In the genomic region with DNA sequence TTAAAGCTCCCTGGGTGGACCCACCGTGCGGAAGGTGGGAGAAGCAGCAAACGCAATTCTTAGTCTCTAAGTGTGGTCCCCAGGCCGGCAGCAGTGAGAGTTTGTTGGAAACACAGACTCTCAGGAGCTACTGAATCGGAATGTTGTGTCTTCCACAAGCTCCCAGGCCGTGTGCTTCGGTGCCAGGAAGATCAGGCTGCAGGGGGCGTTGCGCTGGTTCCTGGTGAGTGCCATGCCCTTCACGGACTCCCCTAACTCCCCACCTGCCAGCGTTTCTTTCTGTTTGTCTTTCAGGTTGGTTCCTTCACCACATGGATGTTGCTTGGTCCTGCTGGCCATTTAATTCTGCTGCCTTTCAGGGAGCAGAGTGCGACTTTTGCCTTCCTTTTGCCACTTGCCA, we compare ENCODE assay signal across 18 cellular contexts.
DNase-seq lines count a peak whose midpoint lies in the region; ATAC-seq and TF ChIP-seq lines count a peak whose summit lies in the region.
"Had no signal": no experiment of that assay in that cellular context is flagged by ENCODE, and none has a peak within 500 bp of the region (broad histone marks: within the 10 kb centered on the region; RNA-seq: fewer than 3 reads in every experiment).

No MANE protein-coding gene starts in this region.

- H3K9me3 Mint-ChIP-seq in H9: no peaks in the 10 kb centered on the region
- peaks cover 5% of the 10 kb centered on the region; the same call in 1 of the 2 replicates for H3K9me3 Mint-ChIP-seq in WTC11
- H3K9me3 Mint-ChIP-seq in neural progenitor cell: peaks cover 20% of the 10 kb centered on the region

- H3K79me2 ChIP-seq in H9 (ENCODE audit: insufficient read depth, low read length): no peaks in the 10 kb centered on the region
- no peaks in the 10 kb centered on the region for H3K79me2 ChIP-seq in neural progenitor cell (ENCODE audit: low read depth)

- H3K56ac ChIP-seq in H9 (ENCODE audit: insufficient read length, low read depth, low read length): no peak overlapping the region

- H3K27ac ChIP-seq in H9 (ENCODE audit: insufficient read length, low read depth, low read length) (no peak overlapping the region), neural progenitor cell (no peak overlapping the region), aorta (ENCODE audit: low read depth in 1 of 2, low read length in 2 of 2) (no peak overlapping the region), RWPE1 (no peak overlapping the region)
- H3K27ac ChIP-seq: A549, C4-2B had no signal

- no peak overlapping the region for H2BK120ac ChIP-seq in H9 (ENCODE audit: low read depth, low read length, poor library complexity, severe bottlenecking)

- H3K36me3 Mint-ChIP-seq in H9 (ENCODE audit: insufficient read depth in 1 of 3, low read depth in 3 of 3) (no peaks in the 10 kb centered on the region), WTC11 (no peaks in the 10 kb centered on the region), neural progenitor cell (no peaks in the 10 kb centered on the region)

- H3K4me3 ChIP-seq in neural progenitor cell: no peak overlapping the region
- H3K4me3 ChIP-seq in aorta (ENCODE audit: low read length in 2 of 2): no peak overlapping the region
- H3K4me3 ChIP-seq: A549, K562 had no signal

- peaks cover 16 to 27% of the 10 kb centered on the region in 2 experiments for H3K4me1 Mint-ChIP-seq in H9
- H3K4me1 Mint-ChIP-seq in WTC11: peaks cover 7% of the 10 kb centered on the region
- H3K4me1 Mint-ChIP-seq in neural progenitor cell: peaks cover 16% of the 10 kb centered on the region

- H3K9me3 ChIP-seq in H9 (ENCODE audit: control insufficient read depth, low read depth, low read length) (no peaks in the 10 kb centered on the region), neural progenitor cell (ENCODE audit: low read depth) (no peaks in the 10 kb centered on the region), aorta (ENCODE audit: control insufficient read depth, low read length) (no peaks in the 10 kb centered on the region)
- H3K9me3 ChIP-seq: A549 had no signal

- CTCF ChIA-PET in WTC11 (lab: Charles Lee) (interaction anchor here (0.8 to 1.7 kb wide), 7 partner anchors 9 to 155 kb away, joined by 3 to 5 read pairs (median 4); no protein-coding TSS in a partner anchor), RWPE1 (lab: Yijun Ruan, JAX) (no interaction called here)

- H4K5ac ChIP-seq in H9 (ENCODE audit: insufficient read length, low read depth, low read length): no peak overlapping the region

- peak overlapping the region in 1 of 3 experiments; percentile 37; a peak in 2 of 7 replicates for H3K27ac Mint-ChIP-seq in H9
- H3K27ac Mint-ChIP-seq in WTC11: no peak overlapping the region
- peak overlapping the region; percentile 30 for H3K27ac Mint-ChIP-seq in neural progenitor cell

- no peak overlapping the region for H2AFZ ChIP-seq in H9 (ENCODE audit: low read length)
- peak overlapping the region; percentile 6 for H2AFZ ChIP-seq in neural progenitor cell (replicated peaks)

- no peak overlapping the region for H4K91ac ChIP-seq in H9 (ENCODE audit: insufficient read length, low read depth, low read length)

- H3T11ph ChIP-seq in H9 (ENCODE audit: low read length): no peak overlapping the region

- no peaks in the 10 kb centered on the region for H3K36me3 ChIP-seq in neural progenitor cell
- H3K36me3 ChIP-seq in aorta (ENCODE audit: control insufficient read depth in 1 of 2, insufficient read depth in 2 of 2, low read length in 1 of 2): no peaks in the 10 kb centered on the region

- H2AK5ac ChIP-seq in H9 (ENCODE audit: insufficient read length, low read length): no peak overlapping the region

- H2BK12ac ChIP-seq in H9 (ENCODE audit: insufficient read length, low read depth, low read length): no peak overlapping the region

- H3K14ac ChIP-seq in H9 (ENCODE audit: insufficient read depth, low read length): no peak overlapping the region

- no peaks in the 10 kb centered on the region for H3F3A ChIP-seq in neural progenitor cell (ENCODE audit: low read depth)

- intact Hi-C loops in aorta (cut with DNase I): no loop called here

- DNase-seq in H9 (no peak), WTC11 (ENCODE audit: low spot score) (no peak), iPS-NIHi11 (ENCODE audit: low spot score) (peak; percentile 27), neural progenitor cell (ENCODE audit: low spot score) (no peak), NCI-H2029 treated with DMSO at 0.1 percent for 48 hours (lab: John Stamatoyannopoulos, UW) (no peak), aorta (no peak), RWPE1 (ENCODE audit: low spot score) (no peak)
- DNase-seq: HCEC 1CT, NCI-H1417 treated with DMSO at 0.1 percent for 48 hours, NCI-H1930, NCI-H2171 treated with DMSO at 0.1 percent for 48 hours, NCI-H510A, NCI-H82, SHP77 treated with DMSO at 0.1 percent for 48 hours had no signal

- H3K23me2 ChIP-seq in H9 (ENCODE audit: insufficient read length, low read depth, low read length, poor library complexity, severe bottlenecking): no peaks in the 10 kb centered on the region

- H2BK5ac ChIP-seq in H9 (ENCODE audit: insufficient read length, low read length): no peak overlapping the region

- ATAC-seq in WTC11 (peak; percentile 46), HG02870 (IDR thresholded peaks at IDR 0.05; ENCODE audit: unreplicated experiment) (no peak), aorta (ENCODE audit: low FRiP score) (no peak)
- ATAC-seq: A549, K562 had no signal

- no peak overlapping the region for H2BK15ac ChIP-seq in H9 (ENCODE audit: low read depth, low read length)

- H3K4me2 ChIP-seq in H9 (ENCODE audit: insufficient read depth, insufficient read length, low read length): no peak overlapping the region
- H3K4me2 ChIP-seq in neural progenitor cell: no peak overlapping the region
- H3K4me2 ChIP-seq: A549 had no signal

- H3K27me3 Mint-ChIP-seq in H9 (ENCODE audit: low read depth) (peaks cover 10% of the 10 kb centered on the region), WTC11 (ENCODE audit: low read depth) (peaks cover 6% of the 10 kb centered on the region), neural progenitor cell (ENCODE audit: insufficient read depth, low read depth) (peaks cover 4% of the 10 kb centered on the region)

- H3K4me3 Mint-ChIP-seq in H9 (no peak overlapping the region), WTC11 (no peak overlapping the region), neural progenitor cell (no peak overlapping the region)

- H3K4me1 ChIP-seq in H9 (ENCODE audit: insufficient read depth, low read length) (no peaks in the 10 kb centered on the region), neural progenitor cell (peaks cover 14% of the 10 kb centered on the region), aorta (ENCODE audit: control insufficient read depth in 1 of 2, insufficient read depth in 2 of 2, low read length in 2 of 2) (no peaks in the 10 kb centered on the region)
- H3K4me1 ChIP-seq: A549 had no signal

- H4K20me1 ChIP-seq in H9 (ENCODE audit: control insufficient read depth, insufficient read depth, insufficient read length) (no peaks in the 10 kb centered on the region), neural progenitor cell (ENCODE audit: low read depth) (no peaks in the 10 kb centered on the region)

- WGBS in H9 (ENCODE audit: extremely low coverage, insufficient read length, low lambda C conversion rate): no CpG with 5 or more reads among the region's 12 CpGs
- 93% methylated on average over 12 of the region's 12 CpGs for WGBS in aorta, 2 donors

- no peaks in the 10 kb centered on the region for H3K27me3 ChIP-seq in H9 (ENCODE audit: insufficient read depth, low read length)
- H3K27me3 ChIP-seq in neural progenitor cell: no peaks in the 10 kb centered on the region
- no peaks in the 10 kb centered on the region for H3K27me3 ChIP-seq in aorta (ENCODE audit: control insufficient read depth in 1 of 2, insufficient read depth in 2 of 2, low read length in 1 of 2)

- H3K79me1 ChIP-seq in H9 (ENCODE audit: insufficient read depth, low read depth, low read length, poor library complexity, severe bottlenecking): no peaks in the 10 kb centered on the region

- no peak overlapping the region for H3K23ac ChIP-seq in H9 (ENCODE audit: insufficient read length, low read depth, low read length)

- H3K9ac ChIP-seq in H9 (ENCODE audit: extremely low read depth, insufficient read length, low read length) (no peak overlapping the region), neural progenitor cell (no peak overlapping the region)

- no peak overlapping the region for H3K4ac ChIP-seq in H9 (ENCODE audit: low read depth, low read length)

- H2BK20ac ChIP-seq in H9 (ENCODE audit: low read depth, low read length, poor library complexity, severe bottlenecking): no peak overlapping the region

- no peak overlapping the region for H3K18ac ChIP-seq in H9 (ENCODE audit: insufficient read length, low read depth, low read length)

- peak; percentile 26; the same call in 1 of the 3 replicates for TF ChIP-seq CTCF in H9 (conservative IDR thresholded peaks at IDR 0.05)
- no peak for TF ChIP-seq CTCF in WTC11 (IDR thresholded peaks at IDR 0.05)
- peak; percentile 10 for TF ChIP-seq CTCF in neural progenitor cell (IDR thresholded peaks at IDR 0.05)
- no peak for TF ChIP-seq CTCF in RWPE1 (conservative IDR thresholded peaks at IDR 0.05; ENCODE audit: low read depth)

- POLR2A ChIA-PET in WTC11 (lab: Charles Lee): no interaction called here
- POLR2A ChIA-PET in RWPE1 (lab: Yijun Ruan, JAX; ENCODE audit: low non-redundant PET): no interaction called here

- H4K8ac ChIP-seq in H9 (replicated peaks; ENCODE audit: insufficient read length, low read depth, low read length): no peak overlapping the region

TF ChIP-seq in WTC11, 78 proteins besides CTCF, POLR2A, EP300 and RAD21 (continues in another document):
- TF ChIP-seq, protein P1, sequence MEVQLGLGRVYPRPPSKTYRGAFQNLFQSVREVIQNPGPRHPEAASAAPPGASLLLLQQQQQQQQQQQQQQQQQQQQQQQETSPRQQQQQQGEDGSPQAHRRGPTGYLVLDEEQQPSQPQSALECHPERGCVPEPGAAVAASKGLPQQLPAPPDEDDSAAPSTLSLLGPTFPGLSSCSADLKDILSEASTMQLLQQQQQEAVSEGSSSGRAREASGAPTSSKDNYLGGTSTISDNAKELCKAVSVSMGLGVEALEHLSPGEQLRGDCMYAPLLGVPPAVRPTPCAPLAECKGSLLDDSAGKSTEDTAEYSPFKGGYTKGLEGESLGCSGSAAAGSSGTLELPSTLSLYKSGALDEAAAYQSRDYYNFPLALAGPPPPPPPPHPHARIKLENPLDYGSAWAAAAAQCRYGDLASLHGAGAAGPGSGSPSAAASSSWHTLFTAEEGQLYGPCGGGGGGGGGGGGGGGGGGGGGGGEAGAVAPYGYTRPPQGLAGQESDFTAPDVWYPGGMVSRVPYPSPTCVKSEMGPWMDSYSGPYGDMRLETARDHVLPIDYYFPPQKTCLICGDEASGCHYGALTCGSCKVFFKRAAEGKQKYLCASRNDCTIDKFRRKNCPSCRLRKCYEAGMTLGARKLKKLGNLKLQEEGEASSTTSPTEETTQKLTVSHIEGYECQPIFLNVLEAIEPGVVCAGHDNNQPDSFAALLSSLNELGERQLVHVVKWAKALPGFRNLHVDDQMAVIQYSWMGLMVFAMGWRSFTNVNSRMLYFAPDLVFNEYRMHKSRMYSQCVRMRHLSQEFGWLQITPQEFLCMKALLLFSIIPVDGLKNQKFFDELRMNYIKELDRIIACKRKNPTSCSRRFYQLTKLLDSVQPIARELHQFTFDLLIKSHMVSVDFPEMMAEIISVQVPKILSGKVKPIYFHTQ (CRISPR knock-in tag; IDR thresholded peaks at IDR 0.05): no peak

Comparison
In these comparisons a context has a peak if more than half of its experiments do, and no peak if none do; other contexts are left out.
1. CTCF ChIP-seq: peak in H9 (single experiment) and neural progenitor cell (single experiment); none in WTC11 (single experiment) and RWPE1 (single experiment).